ENCODE assay signal across 17 cellular contexts in genomic region chr2:67039701-67040100, GRCh38.
"Had no signal": no experiment of that assay in that cellular context is flagged by ENCODE, and none has a peak within 500 bp of the region (broad histone marks: within the 10 kb centered on the region; RNA-seq: fewer than 3 reads in every experiment).

No MANE protein-coding gene starts in this region.

- H3K27me3 Mint-ChIP-seq: activated CD4-positive, alpha-beta T cell treated with anti-CD3 and anti-CD28 coated beads, Interleukin-2, amount 10 ng/mL, durations not matched to agents 24 days and 14 days; activated naive CD8-positive, alpha-beta T cell; brain had no signal

- ATAC-seq: natural killer cell; right cardiac atrium; stimulated activated naive CD8-positive, alpha-beta T cell treated with anti-CD3 and anti-CD28 coated beads, Interleukin-15, Interleukin-2, amounts not matched to agents 100 U/mL and 50 U/mL, for 24 hours had no signal

- H3K9me3 Mint-ChIP-seq: activated CD4-positive, alpha-beta T cell treated with anti-CD3 and anti-CD28 coated beads, Interleukin-2, amount 10 ng/mL, durations not matched to agents 24 days and 14 days; brain; natural killer cell had no signal

- H3K4me1 Mint-ChIP-seq: activated CD4-positive, alpha-beta T cell treated with anti-CD3 and anti-CD28 coated beads, Interleukin-2, amount 10 ng/mL, durations not matched to agents 24 days and 14 days; natural killer cell had no signal

- H3K4me3 Mint-ChIP-seq: activated CD4-positive, alpha-beta T cell treated with anti-CD3 and anti-CD28 coated beads, Interleukin-2, amount 10 ng/mL, durations not matched to agents 24 days and 14 days; activated naive CD8-positive, alpha-beta T cell; brain; natural killer cell had no signal

- H3K4me3 ChIP-seq: transverse colon, vagina had no signal

- DNase-seq: activated CD4-positive, CD25-positive, alpha-beta regulatory T cell; activated gamma-delta T cell treated with Interleukin-2 at 50 U/mL for 16 hours; amygdala; central memory CD4-positive, alpha-beta T cell; cortex of kidney; effector CD8-positive, alpha-beta T cell; foreskin melanocyte; mesendoderm; natural killer cell; nucleus accumbens; right cardiac atrium; stimulated activated naive CD8-positive, alpha-beta T cell treated with anti-CD3 and anti-CD28 coated beads, Interleukin-15, Interleukin-2, amounts not matched to agents 100 U/mL and 50 U/mL, for 24 hours; transverse colon had no signal

- H3K27ac Mint-ChIP-seq: activated CD4-positive, alpha-beta T cell treated with anti-CD3 and anti-CD28 coated beads, Interleukin-2, amount 10 ng/mL, durations not matched to agents 24 days and 14 days; activated naive CD8-positive, alpha-beta T cell; natural killer cell had no signal

- H3K36me3 Mint-ChIP-seq: activated naive CD8-positive, alpha-beta T cell; brain; natural killer cell had no signal
